Comparison of ENCODE assay signal across 10 cellular contexts in genomic region chr11:1335264-1335810, GRCh38. TPM values are rescaled to one million over a fixed set of nuclear protein-coding genes. Genes with fewer than 3 reads are reported as not detected.
DNase-seq lines count a peak whose midpoint lies in the region; ATAC-seq and TF ChIP-seq lines count a peak whose summit lies in the region.
"Had no signal": no experiment of that assay in that cellular context is flagged by ENCODE, and none has a peak within 500 bp of the region (broad histone marks: within the 10 kb centered on the region; RNA-seq: fewer than 3 reads in every experiment).

No MANE protein-coding gene starts in this region.

- peak overlapping the region; percentile 62 for H2AFZ ChIP-seq in parathyroid adenoma

- H3K79me2 ChIP-seq in parathyroid adenoma = no peaks in the 10 kb centered on the region

- intact Hi-C loops in esophagus muscularis mucosa (cut with DNase I) = loop anchor here (5.0 to 10.0 kb wide), 3 partner anchors 38 to 71 kb away; no protein-coding TSS in a partner anchor

- H3K4me3 ChIP-seq in GM08714 (ENCODE audit: low read length) (peak overlapping the region; percentile 60; the same call in 1 of the 2 replicates), esophagus muscularis mucosa (peak overlapping the region; percentile 59 to 71 (median 64)), parathyroid adenoma (ENCODE audit: low read depth, low read length) (peak overlapping the region; percentile 9), HAP-1 (no peak overlapping the region; the same call in 1 of the 2 replicates)

- ATAC-seq in GM21825 (IDR thresholded peaks at IDR 0.05; ENCODE audit: unreplicated experiment) = no peak
- no peak for ATAC-seq in HG03097 (IDR thresholded peaks at IDR 0.05; ENCODE audit: low FRiP score, unreplicated experiment)

- peaks cover 17 to 27% (median 26%) of the 10 kb centered on the region in 4 donors for H3K4me1 ChIP-seq in esophagus muscularis mucosa
- no peaks in the 10 kb centered on the region for H3K4me1 ChIP-seq in parathyroid adenoma
- peaks cover 6% of the 10 kb centered on the region for H3K4me1 ChIP-seq in HAP-1

- TF ChIP-seq CTCF in RWPE1 (conservative IDR thresholded peaks at IDR 0.05; ENCODE audit: low read depth) (no peak), esophagus muscularis mucosa (IDR thresholded peaks at IDR 0.05) (no peak), parathyroid adenoma (IDR thresholded peaks at IDR 0.05) (no peak)

- H3K27ac ChIP-seq in RWPE1 (peak overlapping the region; percentile 85), esophagus muscularis mucosa (replicated peaks in 1 of 4) (peak overlapping the region; percentile 82 to 89 (median 88)), parathyroid adenoma (no peak overlapping the region)

- no peaks in the 10 kb centered on the region for H3K27me3 ChIP-seq in esophagus muscularis mucosa
- H3K27me3 ChIP-seq in parathyroid adenoma (ENCODE audit: control insufficient read depth, insufficient read depth, low read length) = no peaks in the 10 kb centered on the region
- H3K27me3 ChIP-seq in HAP-1 (ENCODE audit: low read depth) = no peaks in the 10 kb centered on the region

- H3K36me3 ChIP-seq in esophagus muscularis mucosa (no peaks in the 10 kb centered on the region), parathyroid adenoma (ENCODE audit: control insufficient read depth, insufficient read depth, low read length) (no peaks in the 10 kb centered on the region), HAP-1 (replicated peaks) (no peaks in the 10 kb centered on the region)

- POLR2A ChIA-PET in RWPE1 (lab: Yijun Ruan, JAX; ENCODE audit: low non-redundant PET) = interaction anchor here (1.0 kb wide), 1 partner anchor 26 kb away, joined by 4 read pairs; the partner anchor contains the start of gene TOLLIP

- no peak for DNase-seq in RWPE1 (ENCODE audit: low spot score)
- DNase-seq in esophagus muscularis mucosa (ENCODE audit: extremely low spot score) = peak; percentile 68
- DNase-seq in HAP-1 (ENCODE audit: low spot score in 2 of 2) = no peak
- no peak for DNase-seq in NCI-H1105 treated with DMSO at 0.1 percent for 48 hours (lab: John Stamatoyannopoulos, UW)
- DNase-seq: NCI-H1694 had no signal

- H3K9me3 ChIP-seq in esophagus muscularis mucosa (no peaks in the 10 kb centered on the region), parathyroid adenoma (ENCODE audit: control insufficient read depth, low read length) (no peaks in the 10 kb centered on the region), HAP-1 (no peaks in the 10 kb centered on the region)

- CTCF ChIA-PET in RWPE1 (lab: Yijun Ruan, JAX) = interaction anchor here (0.5 to 0.6 kb wide), 2 partner anchors 15 to 97 kb away, joined by 3 to 4 read pairs; no protein-coding TSS in a partner anchor

- 81% methylated on average over 8 of the region's 10 CpGs for WGBS in esophagus muscularis mucosa

- peak overlapping the region; percentile 57 for H3K4me2 ChIP-seq in parathyroid adenoma (ENCODE audit: low read length)

- in situ Hi-C loops in HAP-1 (cut with MboI; ENCODE audit: low sequenced_read_pairs) = loop anchor here (10.0 kb wide), 1 partner anchor 49 kb away; the partner anchor contains the start of gene BRSK2

- TF ChIP-seq POLR2A in esophagus muscularis mucosa (IDR thresholded peaks at IDR 0.05; ENCODE audit: low read depth) = no peak

- TF ChIP-seq EP300 in esophagus muscularis mucosa (IDR thresholded peaks at IDR 0.05) = no peak

- no peak overlapping the region for H3K9ac ChIP-seq in parathyroid adenoma

RNA-seq across cellular contexts. Expression of gene TOLLIP, which starts 25.9 kb away (rescaled TPM):
- 10 to 100 TPM; 33.2 to 71.6 (median 58.6) TPM for total RNA-seq in esophagus muscularis mucosa

RNA-seq across cellular contexts. Expression of gene BRSK2, which starts 54.4 kb away (rescaled TPM):
- total RNA-seq in esophagus muscularis mucosa = 1 to 10 TPM; 1.0 to 3.3 (median 2.8) TPM
- total RNA-seq: bronchial epithelial cell had no signal
